In the genomic region with DNA sequence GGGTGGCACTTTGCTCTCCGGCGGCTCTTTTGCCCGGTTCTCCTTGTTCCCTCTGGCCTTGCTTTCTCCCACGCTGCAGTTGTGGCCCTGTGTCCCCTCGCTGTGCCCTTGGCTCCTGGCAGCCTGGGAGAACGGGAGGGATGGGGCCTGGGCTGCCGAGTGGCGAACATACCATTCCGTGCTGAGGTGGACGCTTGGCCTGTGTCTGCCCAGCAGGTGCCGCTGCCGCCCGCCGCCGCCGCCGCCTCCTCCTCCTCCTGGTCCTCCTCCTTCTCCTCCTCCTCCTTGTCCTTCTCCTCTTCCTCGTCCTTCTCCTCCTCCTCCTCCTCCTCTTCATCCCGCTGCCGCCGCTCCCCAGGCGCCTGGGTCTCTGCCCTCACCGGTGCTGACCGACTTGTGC, we compare ENCODE assay signal across 1 cellular context.
TF ChIP-seq lines count a peak whose summit lies in the region.

No MANE protein-coding gene starts in this region.

TF ChIP-seq in H1, 55 proteins besides CTCF, POLR2A, EP300 and RAD21:
- TF ChIP-seq SIN3A (conservative IDR thresholded peaks at IDR 0.05 in 1 of 2, IDR thresholded peaks at IDR 0.05 in 1 of 2; ENCODE audit: low read depth in 1 of 2, low read length in 2 of 2) = no peak
- TF ChIP-seq EGR1 (IDR thresholded peaks at IDR 0.05; ENCODE audit: borderline replicate concordance, low read depth, low read length) = no peak
- TF ChIP-seq KDM5A (IDR thresholded peaks at IDR 0.05; ENCODE audit: low read length) = no peak
- no peak for TF ChIP-seq CTBP2 (IDR thresholded peaks at IDR 0.05; ENCODE audit: borderline replicate concordance, insufficient read depth, insufficient read length, low read length)
- TF ChIP-seq TCF12 (IDR thresholded peaks at IDR 0.05; ENCODE audit: low read depth, low read length) = no peak
- TF ChIP-seq CHD1 (IDR thresholded peaks at IDR 0.05; ENCODE audit: low read depth, low read length) = no peak
- no peak for TF ChIP-seq PHF8 (conservative IDR thresholded peaks at IDR 0.05; ENCODE audit: low read depth, low read length)
- TF ChIP-seq, protein P1, sequence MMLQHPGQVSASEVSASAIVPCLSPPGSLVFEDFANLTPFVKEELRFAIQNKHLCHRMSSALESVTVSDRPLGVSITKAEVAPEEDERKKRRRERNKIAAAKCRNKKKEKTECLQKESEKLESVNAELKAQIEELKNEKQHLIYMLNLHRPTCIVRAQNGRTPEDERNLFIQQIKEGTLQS (IDR thresholded peaks at IDR 0.05; ENCODE audit: insufficient read depth, low read depth, low read length) = no peak
- no peak for TF ChIP-seq BRCA1 (IDR thresholded peaks at IDR 0.05; ENCODE audit: low read depth, low read length)
- TF ChIP-seq SIRT6 (IDR thresholded peaks at IDR 0.05; ENCODE audit: low read length) = no peak
- TF ChIP-seq CHD2 (IDR thresholded peaks at IDR 0.05; ENCODE audit: low read length) = no peak
- TF ChIP-seq, protein P2, sequence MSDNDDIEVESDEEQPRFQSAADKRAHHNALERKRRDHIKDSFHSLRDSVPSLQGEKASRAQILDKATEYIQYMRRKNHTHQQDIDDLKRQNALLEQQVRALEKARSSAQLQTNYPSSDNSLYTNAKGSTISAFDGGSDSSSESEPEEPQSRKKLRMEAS (IDR thresholded peaks at IDR 0.05) = no peak
- no peak for TF ChIP-seq HDAC6 (IDR thresholded peaks at IDR 0.05; ENCODE audit: low read depth, low read length)
- no peak for TF ChIP-seq RFX5 (IDR thresholded peaks at IDR 0.05; ENCODE audit: borderline replicate concordance, low read depth, low read length)
- TF ChIP-seq KDM1A (IDR thresholded peaks at IDR 0.05; ENCODE audit: borderline replicate concordance, low read length) = no peak
- TF ChIP-seq, protein P3, sequence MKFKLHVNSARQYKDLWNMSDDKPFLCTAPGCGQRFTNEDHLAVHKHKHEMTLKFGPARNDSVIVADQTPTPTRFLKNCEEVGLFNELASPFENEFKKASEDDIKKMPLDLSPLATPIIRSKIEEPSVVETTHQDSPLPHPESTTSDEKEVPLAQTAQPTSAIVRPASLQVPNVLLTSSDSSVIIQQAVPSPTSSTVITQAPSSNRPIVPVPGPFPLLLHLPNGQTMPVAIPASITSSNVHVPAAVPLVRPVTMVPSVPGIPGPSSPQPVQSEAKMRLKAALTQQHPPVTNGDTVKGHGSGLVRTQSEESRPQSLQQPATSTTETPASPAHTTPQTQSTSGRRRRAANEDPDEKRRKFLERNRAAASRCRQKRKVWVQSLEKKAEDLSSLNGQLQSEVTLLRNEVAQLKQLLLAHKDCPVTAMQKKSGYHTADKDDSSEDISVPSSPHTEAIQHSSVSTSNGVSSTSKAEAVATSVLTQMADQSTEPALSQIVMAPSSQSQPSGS (IDR thresholded peaks at IDR 0.05; ENCODE audit: low read length) = no peak
- TF ChIP-seq KDM4A (IDR thresholded peaks at IDR 0.05; ENCODE audit: low read depth, low read length, severe bottlenecking) = no peak
- no peak for TF ChIP-seq NRF1 (IDR thresholded peaks at IDR 0.05; ENCODE audit: low read depth, low read length)
- no peak for TF ChIP-seq HDAC2 (IDR thresholded peaks at IDR 0.05; ENCODE audit: borderline replicate concordance in 1 of 2, low read depth in 2 of 2, low read length in 2 of 2)
- no peak for TF ChIP-seq CREB1 (IDR thresholded peaks at IDR 0.05)
